ENCODE assay signal across 11 cellular contexts in genomic region chr7:106552645-106553445, GRCh38.
DNase-seq lines count a peak whose midpoint lies in the region; ATAC-seq and TF ChIP-seq lines count a peak whose summit lies in the region.
"Had no signal": no experiment of that assay in that cellular context is flagged by ENCODE, and none has a peak within 500 bp of the region (broad histone marks: within the 10 kb centered on the region; RNA-seq: fewer than 3 reads in every experiment).

No MANE protein-coding gene starts in this region.

- WGBS in esophagus muscularis mucosa = 86% methylated on average over 5 of the region's 5 CpGs

- H3K4me3 Mint-ChIP-seq in central memory CD8-positive, alpha-beta T cell = no peak overlapping the region

- ATAC-seq in GM18498 (IDR thresholded peaks at IDR 0.05; ENCODE audit: unreplicated experiment) = peak; percentile 98
- ATAC-seq in GM21390 (IDR thresholded peaks at IDR 0.05; ENCODE audit: unreplicated experiment) = peak; percentile 98
- ATAC-seq in HG03280 (IDR thresholded peaks at IDR 0.05; ENCODE audit: unreplicated experiment) = peak; percentile 98
- ATAC-seq in central memory CD8-positive, alpha-beta T cell (replicated peaks; ENCODE audit: extremely low read depth, poor library complexity, severe bottlenecking) = peak; percentile 32

- H3K36me3 ChIP-seq in esophagus muscularis mucosa = no peaks in the 10 kb centered on the region
- H3K36me3 ChIP-seq: heart right ventricle had no signal

- H3K9me3 Mint-ChIP-seq in central memory CD8-positive, alpha-beta T cell = no peaks in the 10 kb centered on the region

- H3K4me1 Mint-ChIP-seq in central memory CD8-positive, alpha-beta T cell = no peaks in the 10 kb centered on the region

- H3K27me3 Mint-ChIP-seq in central memory CD8-positive, alpha-beta T cell = peaks cover 10% of the 10 kb centered on the region

- no peaks in the 10 kb centered on the region for H3K36me3 Mint-ChIP-seq in central memory CD8-positive, alpha-beta T cell (ENCODE audit: insufficient read depth)

- DNase-seq in central memory CD8-positive, alpha-beta T cell (ENCODE audit: low spot score in 2 of 2) = no peak
- no peak for DNase-seq in central memory CD4-positive, alpha-beta T cell
- DNase-seq in NCI-H526 (lab: John Stamatoyannopoulos, UW) = no peak
- no peak for DNase-seq in esophagus muscularis mucosa (ENCODE audit: extremely low spot score)
- DNase-seq in NCI-H510A treated with DMSO at 0.1 percent for 48 hours (lab: John Stamatoyannopoulos, UW) = no peak
- DNase-seq: heart right ventricle, NCI-H1417 had no signal

- H3K27me3 ChIP-seq in esophagus muscularis mucosa = no peaks in the 10 kb centered on the region
- H3K27me3 ChIP-seq: heart right ventricle had no signal

- TF ChIP-seq EP300 in esophagus muscularis mucosa (IDR thresholded peaks at IDR 0.05) = no peak

- H3K27ac ChIP-seq in esophagus muscularis mucosa (replicated peaks in 1 of 4) = no peak overlapping the region
- H3K27ac ChIP-seq: VCaP had no signal

- no peak overlapping the region for H3K4me3 ChIP-seq in esophagus muscularis mucosa
- H3K4me3 ChIP-seq: heart right ventricle had no signal

- no peak for TF ChIP-seq CTCF in esophagus muscularis mucosa (IDR thresholded peaks at IDR 0.05)

- intact Hi-C loops in esophagus muscularis mucosa (cut with DNase I) = no loop called here

- H3K9me3 ChIP-seq in esophagus muscularis mucosa = peaks cover 0 to 4% (median 0%) of the 10 kb centered on the region in 4 donors

- H3K27ac Mint-ChIP-seq in central memory CD8-positive, alpha-beta T cell (ENCODE audit: low read depth) = no peak overlapping the region

- H3K4me1 ChIP-seq in esophagus muscularis mucosa = no peaks in the 10 kb centered on the region

- TF ChIP-seq POLR2A in esophagus muscularis mucosa (IDR thresholded peaks at IDR 0.05; ENCODE audit: low read depth) = no peak

Comparison
In these comparisons a context has a peak if more than half of its experiments do, and no peak if none do; other contexts are left out.
1. ATAC-seq: peak in every context shown above with its lines; median percentile 98 in GM18498; 98 in GM21390; 98 in HG03280; 32 in central memory CD8-positive, alpha-beta T cell.